ENCODE assay signal across 38 cellular contexts in genomic region chrX:75211976-75212375, GRCh38.
"Had no signal": no experiment of that assay in that cellular context is flagged by ENCODE, and none has a peak within 500 bp of the region (broad histone marks: within the 10 kb centered on the region; RNA-seq: fewer than 3 reads in every experiment).

No MANE protein-coding gene starts in this region.

- H3K27me3 Mint-ChIP-seq: activated naive CD8-positive, alpha-beta T cell treated with anti-CD3 and anti-CD28 coated beads for 36 hours; activated naive CD8-positive, alpha-beta T cell treated with anti-CD3 and anti-CD28 coated beads, Interleukin-2, amount 50 U/mL, for 24 hours; activated T-helper 17 cell treated with anti-CD3 and anti-CD28 coated beads, Interleukin-2, amount 50 U/mL, for 72 hours; brain had no signal

- H3K27ac ChIP-seq: adrenal gland, ascending aorta, body of pancreas, brain microvascular endothelial cell, breast epithelium, cardiac muscle cell had no signal

- H3K36me3 ChIP-seq: adrenal gland, ascending aorta, brain microvascular endothelial cell, breast epithelium, cardiac muscle cell had no signal

- H3K9me3 ChIP-seq: adrenal gland, ascending aorta, body of pancreas, breast epithelium had no signal

- H3K36me3 Mint-ChIP-seq: activated naive CD4-positive, alpha-beta T cell treated with anti-CD3 and anti-CD28 coated beads, Interleukin-2, amount 10 ng/mL, durations not matched to agents 7 days and 5 days; activated naive CD4-positive, alpha-beta T cell treated with anti-CD3 and anti-CD28 coated beads, Interleukin-2, amount 50 U/mL, for 24 hours; activated naive CD4-positive, alpha-beta T cell treated with anti-CD3 and anti-CD28 coated beads, Interleukin-2, amount 50 U/mL, for 72 hours; activated naive CD8-positive, alpha-beta T cell; activated naive CD8-positive, alpha-beta T cell treated with anti-CD3 and anti-CD28 coated beads for 36 hours; activated naive CD8-positive, alpha-beta T cell treated with anti-CD3 and anti-CD28 coated beads, Interleukin-2, amount 10 ng/mL, durations not matched to agents 7 days and 5 days; brain had no signal

- H3K4me1 ChIP-seq: adrenal gland, ascending aorta, body of pancreas, breast epithelium had no signal

- H3K4me3 ChIP-seq: adrenal gland, ascending aorta, body of pancreas, breast epithelium, cardiac muscle cell had no signal

- DNase-seq: activated effector memory CD4-positive, alpha-beta T cell treated with anti-CD3 and anti-CD28 coated beads, Interleukin-2, amount 50 U/mL, for 16 hours; activated effector memory CD4-positive, alpha-beta T cell treated with Interleukin-2 at 50 U/mL for 16 hours; activated gamma-delta T cell; activated gamma-delta T cell treated with Interleukin-2 at 50 U/mL for 16 hours; activated naive CD4-positive, alpha-beta T cell; activated naive CD4-positive, alpha-beta T cell treated with anti-CD3 and anti-CD28 coated beads for 36 hours; activated naive CD4-positive, alpha-beta T cell treated with anti-CD3 and anti-CD28 coated beads, Interleukin-2, amount 10 ng/mL, durations not matched to agents 7 days and 5 days; activated naive CD4-positive, alpha-beta T cell treated with anti-CD3 and anti-CD28 coated beads, Interleukin-2, amount 50 U/mL, for 16 hours; activated naive CD4-positive, alpha-beta T cell treated with Interleukin-2 at 50 U/mL for 16 hours; activated naive CD8-positive, alpha-beta T cell treated with anti-CD3 and anti-CD28 coated beads for 36 hours; activated naive CD8-positive, alpha-beta T cell treated with anti-CD3 and anti-CD28 coated beads, Interleukin-2, amount 10 ng/mL, durations not matched to agents 7 days and 5 days; activated naive CD8-positive, alpha-beta T cell treated with anti-CD3 and anti-CD28 coated beads, Interleukin-2, amount 50 U/mL, for 24 hours; activated T-cell treated with anti-CD3 and anti-CD28 coated beads, Interleukin-2, amount 50 U/mL, for 4 hours; activated T-cell treated with anti-CD3 and anti-CD28 coated beads, Interleukin-2, amount 50 U/mL, for 48 hours; activated T-cell treated with anti-CD3 and anti-CD28 coated beads, Interleukin-2, amount 50 U/mL, for 72 hours; adrenal gland; amniotic stem cell; amygdala; anterior cingulate cortex; aorta; body of pancreas; brain microvascular endothelial cell; caudate nucleus; central memory CD4-positive, alpha-beta T cell; cerebellar nuclear complex had no signal

- ATAC-seq: activated naive CD4-positive, alpha-beta T cell treated with anti-CD3 and anti-CD28 coated beads, Interleukin-2, amount 50 U/mL, for 72 hours; activated naive CD8-positive, alpha-beta T cell treated with anti-CD3 and anti-CD28 coated beads, Interleukin-2, amount 50 U/mL, for 24 hours; activated T-cell treated with anti-CD3 and anti-CD28 coated beads, Interleukin-2, amount 50 U/mL, for 4 hours; activated T-cell treated with anti-CD3 and anti-CD28 coated beads, Interleukin-2, amount 50 U/mL, for 72 hours; activated T-helper 17 cell treated with anti-CD3 and anti-CD28 coated beads, Interleukin-2, amount 50 U/mL, for 72 hours; body of pancreas had no signal

- H3K9me3 Mint-ChIP-seq: activated naive CD4-positive, alpha-beta T cell treated with anti-CD3 and anti-CD28 coated beads for 36 hours; activated naive CD4-positive, alpha-beta T cell treated with anti-CD3 and anti-CD28 coated beads, Interleukin-2, amount 10 ng/mL, durations not matched to agents 7 days and 5 days; activated naive CD4-positive, alpha-beta T cell treated with anti-CD3 and anti-CD28 coated beads, Interleukin-2, amount 50 U/mL, for 24 hours; activated naive CD8-positive, alpha-beta T cell treated with anti-CD3 and anti-CD28 coated beads for 36 hours; activated naive CD8-positive, alpha-beta T cell treated with anti-CD3 and anti-CD28 coated beads, Interleukin-2, amount 50 U/mL, for 24 hours; activated T-cell treated with anti-CD3 and anti-CD28 coated beads, Interleukin-2, amount 50 U/mL, for 4 hours; activated T-helper 1 cell treated with anti-CD3 and anti-CD28 coated beads, Interleukin-12 subunit alpha, Interleukin-12 subunit beta, Interleukin-2, Interleukin-4 antibody, amounts not matched to agents 30 ng/mL and 10 ng/mL and 1 ng/mL, durations not matched to agents 14 hours and 24 hours and 36 hours; activated T-helper 17 cell treated with anti-CD3 and anti-CD28 coated beads, Interleukin-2, amount 50 U/mL, for 72 hours; central memory CD8-positive, alpha-beta T cell had no signal

- H3K27me3 ChIP-seq: ascending aorta, body of pancreas, brain microvascular endothelial cell, cardiac muscle cell had no signal

- H3K4me3 Mint-ChIP-seq: activated naive CD4-positive, alpha-beta T cell treated with anti-CD3 and anti-CD28 coated beads for 36 hours; activated naive CD4-positive, alpha-beta T cell treated with anti-CD3 and anti-CD28 coated beads, Interleukin-2, amount 10 ng/mL, durations not matched to agents 7 days and 5 days; activated naive CD4-positive, alpha-beta T cell treated with anti-CD3 and anti-CD28 coated beads, Interleukin-2, amount 50 U/mL, for 24 hours; activated naive CD8-positive, alpha-beta T cell; activated naive CD8-positive, alpha-beta T cell treated with anti-CD3 and anti-CD28 coated beads for 36 hours; activated naive CD8-positive, alpha-beta T cell treated with anti-CD3 and anti-CD28 coated beads, Interleukin-2, amount 10 ng/mL, durations not matched to agents 7 days and 5 days; activated naive CD8-positive, alpha-beta T cell treated with anti-CD3 and anti-CD28 coated beads, Interleukin-2, amount 50 U/mL, for 24 hours; activated T-cell treated with anti-CD3 and anti-CD28 coated beads, Interleukin-2, amount 50 U/mL, for 4 hours; activated T-cell treated with anti-CD3 and anti-CD28 coated beads, Interleukin-2, amount 50 U/mL, for 72 hours; activated T-helper 1 cell treated with anti-CD3 and anti-CD28 coated beads, Interleukin-12 subunit alpha, Interleukin-12 subunit beta, Interleukin-2, Interleukin-4 antibody, amounts not matched to agents 30 ng/mL and 10 ng/mL and 1 ng/mL, durations not matched to agents 14 hours and 24 hours and 36 hours; activated T-helper 17 cell treated with anti-CD3 and anti-CD28 coated beads, Interleukin-2, amount 50 U/mL, for 72 hours; brain; central memory CD8-positive, alpha-beta T cell had no signal

- H3K4me1 Mint-ChIP-seq: activated naive CD4-positive, alpha-beta T cell treated with anti-CD3 and anti-CD28 coated beads, Interleukin-2, amount 10 ng/mL, durations not matched to agents 7 days and 5 days; activated naive CD4-positive, alpha-beta T cell treated with anti-CD3 and anti-CD28 coated beads, Interleukin-2, amount 50 U/mL, for 24 hours; activated naive CD8-positive, alpha-beta T cell treated with anti-CD3 and anti-CD28 coated beads for 36 hours; activated naive CD8-positive, alpha-beta T cell treated with anti-CD3 and anti-CD28 coated beads, Interleukin-2, amount 10 ng/mL, durations not matched to agents 7 days and 5 days; activated naive CD8-positive, alpha-beta T cell treated with anti-CD3 and anti-CD28 coated beads, Interleukin-2, amount 50 U/mL, for 24 hours; activated T-helper 17 cell treated with anti-CD3 and anti-CD28 coated beads, Interleukin-2, amount 50 U/mL, for 72 hours; brain; central memory CD8-positive, alpha-beta T cell had no signal

- H3K27ac Mint-ChIP-seq: activated naive CD4-positive, alpha-beta T cell treated with anti-CD3 and anti-CD28 coated beads for 36 hours; activated naive CD4-positive, alpha-beta T cell treated with anti-CD3 and anti-CD28 coated beads, Interleukin-2, amount 10 ng/mL, durations not matched to agents 7 days and 5 days; activated naive CD4-positive, alpha-beta T cell treated with anti-CD3 and anti-CD28 coated beads, Interleukin-2, amount 50 U/mL, for 24 hours; activated naive CD4-positive, alpha-beta T cell treated with anti-CD3 and anti-CD28 coated beads, Interleukin-2, amount 50 U/mL, for 72 hours; activated naive CD8-positive, alpha-beta T cell; activated naive CD8-positive, alpha-beta T cell treated with anti-CD3 and anti-CD28 coated beads for 36 hours; activated naive CD8-positive, alpha-beta T cell treated with anti-CD3 and anti-CD28 coated beads, Interleukin-2, amount 10 ng/mL, durations not matched to agents 7 days and 5 days; activated naive CD8-positive, alpha-beta T cell treated with anti-CD3 and anti-CD28 coated beads, Interleukin-2, amount 50 U/mL, for 24 hours; activated T-cell treated with anti-CD3 and anti-CD28 coated beads, Interleukin-2, amount 50 U/mL, for 72 hours; activated T-helper 1 cell treated with anti-CD3 and anti-CD28 coated beads, Interleukin-12 subunit alpha, Interleukin-12 subunit beta, Interleukin-2, Interleukin-4 antibody, amounts not matched to agents 30 ng/mL and 10 ng/mL and 1 ng/mL, durations not matched to agents 14 hours and 24 hours and 36 hours; activated T-helper 17 cell treated with anti-CD3 and anti-CD28 coated beads, Interleukin-2, amount 50 U/mL, for 72 hours; activated T-helper 2 cell treated with anti-CD3 and anti-CD28 coated beads, Interferon-gamma antibody, Interleukin-2, Interleukin-4, amounts not matched to agents 10 μg/mL and 5 μg/mL and 100 μg/mL, durations not matched to agents 14 hours and 24 hours and 36 hours; brain had no signal

- FAIRE-seq: astrocyte, colon had no signal
